8 cellular contexts compared by ENCODE assay signal in the genomic region with DNA sequence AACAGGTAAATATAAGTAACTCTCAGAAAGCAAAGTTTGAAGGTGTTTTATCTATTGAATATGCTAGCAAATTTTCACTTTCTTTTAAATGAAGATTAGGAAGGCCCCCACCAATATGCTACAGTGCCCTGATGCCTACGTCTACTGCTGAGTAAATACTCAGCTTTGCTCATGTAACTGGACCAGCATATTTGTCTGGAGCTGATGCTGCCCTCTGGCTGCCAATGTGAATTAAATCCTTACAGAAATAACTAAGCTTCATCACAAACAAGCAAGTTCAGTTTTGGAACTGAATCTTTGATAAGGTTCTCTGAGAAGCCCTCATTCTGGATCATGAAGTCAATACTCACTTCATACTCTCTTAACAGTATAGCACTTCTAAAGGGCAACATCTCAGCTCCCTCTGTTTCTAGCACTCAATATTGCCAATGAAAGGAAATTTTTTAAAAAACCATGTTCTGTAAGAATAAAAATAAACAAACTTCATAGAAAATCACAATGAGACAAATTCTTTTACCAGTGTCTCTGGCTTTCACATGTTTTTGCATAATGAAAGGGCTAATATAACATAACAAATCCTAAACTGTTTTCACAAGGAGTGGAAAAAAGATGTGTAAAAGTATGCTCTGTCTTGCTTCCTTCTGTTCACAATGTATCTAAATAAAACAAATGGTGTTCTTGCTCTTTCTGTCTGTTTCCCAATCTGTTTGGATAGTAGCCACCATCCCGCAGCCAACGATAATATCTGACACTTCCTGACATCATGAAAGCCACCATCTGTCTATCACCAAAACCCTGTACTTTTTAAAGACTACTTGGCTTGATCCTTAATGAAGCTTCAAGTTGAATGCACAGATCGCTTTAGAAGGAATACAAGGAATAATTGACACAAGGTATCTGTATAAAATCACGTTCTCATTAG.
DNase-seq lines count a peak whose midpoint lies in the region; ATAC-seq and TF ChIP-seq lines count a peak whose summit lies in the region.

No MANE protein-coding gene starts in this region.

- peak; percentile 93 for ATAC-seq in left lung
- no peak for ATAC-seq in GM21825 (IDR thresholded peaks at IDR 0.05; ENCODE audit: unreplicated experiment)

- 51 to 67% (median 60%) methylated on average over 5 of the region's 5 CpGs for WGBS in spleen, 5 donors

- no peaks in the 10 kb centered on the region for H3K27me3 ChIP-seq in left lung
- H3K27me3 ChIP-seq in spleen (replicated peaks in 1 of 7), result no peaks in the 10 kb centered on the region

- H3K36me3 ChIP-seq in left lung, result no peaks in the 10 kb centered on the region
- H3K36me3 ChIP-seq in spleen, result no peaks in the 10 kb centered on the region

- H3K9me3 ChIP-seq in left lung, result no peaks in the 10 kb centered on the region
- H3K9me3 ChIP-seq in spleen, result no peaks in the 10 kb centered on the region

- DNase-seq in NCI-H1417 (lab: John Stamatoyannopoulos, UW) (peak; percentile 36 to 80 (median 38)), NCI-H1417 treated with DMSO at 0.1 percent for 48 hours (lab: John Stamatoyannopoulos, UW) (no peak), NCI-H345 treated with DMSO at 0.1 percent for 48 hours (lab: John Stamatoyannopoulos, UW; ENCODE audit: unreplicated experiment) (peak; percentile 8), cerebellar cortex (ENCODE audit: low spot score) (peak; percentile 98), left lung (peak in 1 of 2 donors; percentile 34), spleen (no peak)
- DNase-seq in activated effector memory CD4-positive, alpha-beta T cell treated with Interleukin-2 at 50 U/mL for 16 hours, result no peak

- peak; percentile 17 to 40 for TF ChIP-seq CTCF in left lung (IDR thresholded peaks at IDR 0.05)
- TF ChIP-seq CTCF in spleen (IDR thresholded peaks at IDR 0.05 in 8 of 11, conservative IDR thresholded peaks at IDR 0.05 in 3 of 11), result peak in 3 of 11 experiments; percentile 11 to 23 (median 20)

- H3K27ac ChIP-seq in left lung, result peak overlapping the region in 1 of 2 donors; percentile 44
- no peak overlapping the region for H3K27ac ChIP-seq in spleen

- intact Hi-C loops in left lung (cut with DNase I) (no loop called here), spleen (cut with DNase I; ENCODE audit: low total_unique reads) (no loop called here)

- H3K4me3 ChIP-seq in left lung (no peak overlapping the region), spleen (no peak overlapping the region)

- H3K4me1 ChIP-seq in left lung (peaks cover 8 to 14% of the 10 kb centered on the region in 2 donors), spleen (no peaks in the 10 kb centered on the region)

- TF ChIP-seq POLR2A in spleen (IDR thresholded peaks at IDR 0.05), result no peak

Comparison
In these comparisons a context has a peak if more than half of its experiments do, and no peak if none do; other contexts are left out.
1. DNase-seq: peak in NCI-H1417 (3 of 3), NCI-H345 treated with DMSO at 0.1 percent for 48 hours (single experiment) and cerebellar cortex (single experiment); none in NCI-H1417 treated with DMSO at 0.1 percent for 48 hours (single experiment), activated effector memory CD4-positive, alpha-beta T cell treated with Interleukin-2 at 50 U/mL for 16 hours (single experiment) and spleen (single experiment).